1 cellular context compared by ENCODE assay signal in genomic region chr7:155800741-155801267, GRCh38.
TF ChIP-seq lines count a peak whose summit lies in the region.

No MANE protein-coding gene starts in this region.

TF ChIP-seq in HepG2, 621 proteins besides CTCF, POLR2A, EP300 and RAD21 (continued from another document and continues in another):
- TF ChIP-seq ZNF18 (CRISPR knock-in tag; IDR thresholded peaks at IDR 0.05; ENCODE audit: insufficient replicate concordance) = no peak
- no peak for TF ChIP-seq ZNF256 (CRISPR knock-in tag; conservative IDR thresholded peaks at IDR 0.05)
- no peak for TF ChIP-seq IRX3 (CRISPR knock-in tag; IDR thresholded peaks at IDR 0.05; ENCODE audit: borderline replicate concordance, low read depth)
- no peak for TF ChIP-seq TEF (CRISPR knock-in tag; IDR thresholded peaks at IDR 0.05)
- TF ChIP-seq AKNA (CRISPR knock-in tag; IDR thresholded peaks at IDR 0.05; ENCODE audit: borderline replicate concordance) = no peak
- no peak for TF ChIP-seq ARHGAP35 (CRISPR knock-in tag; IDR thresholded peaks at IDR 0.05; ENCODE audit: borderline replicate concordance)
- TF ChIP-seq ZNF180 (CRISPR knock-in tag; IDR thresholded peaks at IDR 0.05; ENCODE audit: borderline replicate concordance, low read depth) = no peak
- no peak for TF ChIP-seq RFXANK (CRISPR knock-in tag; IDR thresholded peaks at IDR 0.05)
- TF ChIP-seq ZNF331 (CRISPR knock-in tag; IDR thresholded peaks at IDR 0.05) = peak; percentile 40; the same call in 1 of the 2 replicates
- no peak for TF ChIP-seq ZNF276 (CRISPR knock-in tag; IDR thresholded peaks at IDR 0.05; ENCODE audit: low read depth)
- no peak for TF ChIP-seq TAF15 (IDR thresholded peaks at IDR 0.05; ENCODE audit: low read depth, low read length, poor library complexity, severe bottlenecking)
- no peak for TF ChIP-seq SSRP1 (CRISPR knock-in tag; IDR thresholded peaks at IDR 0.05)
- TF ChIP-seq THAP11 (CRISPR knock-in tag; IDR thresholded peaks at IDR 0.05) = peak; percentile 46; the same call in 1 of the 2 replicates
- no peak for TF ChIP-seq ZNF672 (CRISPR knock-in tag; IDR thresholded peaks at IDR 0.05)
- TF ChIP-seq TAF1 (CRISPR knock-in tag; IDR thresholded peaks at IDR 0.05) = peak; percentile 24; the same call in 1 of the 2 replicates
- TF ChIP-seq ZGPAT (CRISPR knock-in tag; IDR thresholded peaks at IDR 0.05) = peak; percentile 45; the same call in 1 of the 2 replicates
- TF ChIP-seq MYC (CRISPR knock-in tag; IDR thresholded peaks at IDR 0.05; ENCODE audit: borderline replicate concordance) = peak; percentile 81
- no peak for TF ChIP-seq ZNF674 (CRISPR knock-in tag; IDR thresholded peaks at IDR 0.05; ENCODE audit: low read depth)
- no peak for TF ChIP-seq GZF1 (CRISPR knock-in tag; IDR thresholded peaks at IDR 0.05)
- no peak for TF ChIP-seq FOXO4 (CRISPR knock-in tag; conservative IDR thresholded peaks at IDR 0.05)
- no peak for TF ChIP-seq MLLT10 (CRISPR knock-in tag; IDR thresholded peaks at IDR 0.05)
- no peak for TF ChIP-seq ZNF350 (CRISPR knock-in tag; IDR thresholded peaks at IDR 0.05; ENCODE audit: borderline replicate concordance, low read depth)
- no peak for TF ChIP-seq ZFP36L2 (CRISPR knock-in tag; IDR thresholded peaks at IDR 0.05)
- no peak for TF ChIP-seq AFF4 (CRISPR knock-in tag; IDR thresholded peaks at IDR 0.05)
- peak; percentile 76; the same call in 1 of the 2 replicates for TF ChIP-seq MXD3 (CRISPR knock-in tag; IDR thresholded peaks at IDR 0.05)
- TF ChIP-seq MXD4 (CRISPR knock-in tag; IDR thresholded peaks at IDR 0.05) = peak; percentile 29; the same call in 1 of the 2 replicates
- no peak; the same call in 1 of the 2 replicates for TF ChIP-seq EED (CRISPR knock-in tag; IDR thresholded peaks at IDR 0.05)
- TF ChIP-seq ZBTB38 (CRISPR knock-in tag; IDR thresholded peaks at IDR 0.05) = peak; percentile 60; the same call in 1 of the 2 replicates
- TF ChIP-seq ZNF629 (CRISPR knock-in tag; conservative IDR thresholded peaks at IDR 0.05) = no peak
- TF ChIP-seq RORA (CRISPR knock-in tag; IDR thresholded peaks at IDR 0.05) = no peak
- TF ChIP-seq CHD4 (IDR thresholded peaks at IDR 0.05; ENCODE audit: borderline replicate concordance, low read length) = no peak
- TF ChIP-seq PRPF4 (IDR thresholded peaks at IDR 0.05; ENCODE audit: low read depth, low read length, poor library complexity, severe bottlenecking) = no peak
- no peak for TF ChIP-seq ZFAT (CRISPR knock-in tag; conservative IDR thresholded peaks at IDR 0.05)
- no peak for TF ChIP-seq SKIL (CRISPR knock-in tag; IDR thresholded peaks at IDR 0.05; ENCODE audit: borderline replicate concordance)
- TF ChIP-seq KDM1A (CRISPR knock-in tag; IDR thresholded peaks at IDR 0.05) = no peak
- TF ChIP-seq SOX13 (IDR thresholded peaks at IDR 0.05) = no peak
- TF ChIP-seq SOX13 (CRISPR knock-in tag; conservative IDR thresholded peaks at IDR 0.05 in 1 of 2, IDR thresholded peaks at IDR 0.05 in 1 of 2) = peak in 1 of 2 experiments; percentile 22; a peak in 1 of 4 replicates
- no peak for TF ChIP-seq JARID2 (CRISPR knock-in tag; IDR thresholded peaks at IDR 0.05; ENCODE audit: insufficient replicate concordance)
- no peak for TF ChIP-seq SIX4 (CRISPR knock-in tag; IDR thresholded peaks at IDR 0.05)
- TF ChIP-seq ZFP91 (CRISPR knock-in tag; IDR thresholded peaks at IDR 0.05; ENCODE audit: borderline replicate concordance) = peak; percentile 56
- no peak for TF ChIP-seq ZNF569 (CRISPR knock-in tag; IDR thresholded peaks at IDR 0.05; ENCODE audit: borderline replicate concordance)
- TF ChIP-seq NPAS2 (CRISPR knock-in tag; IDR thresholded peaks at IDR 0.05; ENCODE audit: borderline replicate concordance) = no peak
- TF ChIP-seq ZNF501 (CRISPR knock-in tag; IDR thresholded peaks at IDR 0.05) = peak; percentile 44; the same call in 1 of the 2 replicates
